In genomic region chr6:33552252-33552651, GRCh38 we compare ENCODE assay signal across 18 cellular contexts.
"Had no signal": no experiment of that assay in that cellular context is flagged by ENCODE, and none has a peak within 500 bp of the region (broad histone marks: within the 10 kb centered on the region; RNA-seq: fewer than 3 reads in every experiment).

No MANE protein-coding gene starts in this region.

- H3K9ac ChIP-seq: KMS-11 had no signal

- H3K4me1 ChIP-seq: SJCRH30 had no signal

- H3K36me3 ChIP-seq: SJCRH30 had no signal

- H3K4me3 ChIP-seq: SJCRH30 had no signal

- FAIRE-seq: HTR-8/SVneo, RCC 7860 had no signal

- H3K27ac ChIP-seq: HL-60, KMS-11, SJCRH30 had no signal

- H3K27me3 ChIP-seq: SJCRH30 had no signal

- H3K9me3 ChIP-seq: SJCRH30 had no signal

- H3K4me2 ChIP-seq: KMS-11 had no signal

- DNase-seq: Kasumi-1, MV-4-11, NCI-H1092, NCI-H1436, NCI-H187, NCI-H2081 treated with DMSO at 0.1 percent for 48 hours, NCI-H226, NCI-H524 treated with DMSO at 0.1 percent for 48 hours, OCI-M1, RPMI8226, T-helper 1 cell had no signal

- ATAC-seq: Right ventricle myocardium inferior, SK-N-SH treated with all-trans-retinoic acid at 6 μM for 48 hours had no signal
